In genomic region chr17:79152636-79153035, GRCh38 we compare ENCODE assay signal across 33 cellular contexts.
"Had no signal": no experiment of that assay in that cellular context is flagged by ENCODE, and none has a peak within 500 bp of the region (broad histone marks: within the 10 kb centered on the region; RNA-seq: fewer than 3 reads in every experiment).

No MANE protein-coding gene starts in this region.

- FAIRE-seq: endothelial cell of umbilical vein, kidney, pancreas, small intestine, TTC549 had no signal

- H3K9me3 ChIP-seq: pancreas, prostate gland, sigmoid colon, upper lobe of left lung, vagina had no signal

- H3K27me3 ChIP-seq: pancreas, vagina had no signal

- H3K27ac Mint-ChIP-seq: activated CD4-positive, alpha-beta memory T cell treated with anti-CD3 and anti-CD28 coated beads, Interleukin-2, amount 10 ng/mL, durations not matched to agents 7 days and 5 days; activated naive CD4-positive, alpha-beta T cell treated with anti-CD3 and anti-CD28 coated beads, Interleukin-2, amount 10 ng/mL, durations not matched to agents 7 days and 5 days; activated T-cell treated with anti-CD3 and anti-CD28 coated beads, Interleukin-2, amount 50 U/mL, for 24 hours; immature natural killer cell; nephron progenitor cell; stimulated activated effector memory CD8-positive, alpha-beta T cell treated with anti-CD3 and anti-CD28 coated beads, Interleukin-12 subunit alpha, Interleukin-12 subunit beta, amount 100 ng/mL, for 72 hours had no signal

- H3K27ac ChIP-seq: pancreas, prostate gland, sigmoid colon, upper lobe of left lung, vagina, VCaP had no signal

- H3K4me3 ChIP-seq: pancreas, prostate gland, sigmoid colon, upper lobe of left lung, vagina had no signal

- H3K36me3 ChIP-seq: pancreas, prostate gland, sigmoid colon, upper lobe of left lung, vagina had no signal

- H3K9me3 Mint-ChIP-seq: activated CD4-positive, alpha-beta memory T cell treated with anti-CD3 and anti-CD28 coated beads, Interleukin-2, amount 10 ng/mL, durations not matched to agents 7 days and 5 days; activated CD4-positive, alpha-beta T cell treated with anti-CD3 and anti-CD28 coated beads, Interleukin-2, amount 10 ng/mL, durations not matched to agents 7 days and 5 days; activated naive CD4-positive, alpha-beta T cell treated with anti-CD3 and anti-CD28 coated beads, Interleukin-2, amount 10 ng/mL, durations not matched to agents 7 days and 5 days; activated T-cell treated with anti-CD3 and anti-CD28 coated beads, Interleukin-2, amount 50 U/mL, for 24 hours; effector memory CD8-positive, alpha-beta T cell; immature natural killer cell; naive B cell; nephron progenitor cell; stimulated activated effector memory CD8-positive, alpha-beta T cell treated with anti-CD3 and anti-CD28 coated beads, Interleukin-12 subunit alpha, Interleukin-12 subunit beta, amount 100 ng/mL, for 72 hours; stimulated activated naive CD8-positive, alpha-beta T cell treated with anti-CD3 and anti-CD28 coated beads, Interleukin-15, amount 100 ng/mL, for 72 hours had no signal

- ATAC-seq: effector memory CD8-positive, alpha-beta T cell; left colon; pancreas; stimulated activated effector memory CD8-positive, alpha-beta T cell treated with anti-CD3 and anti-CD28 coated beads, Interleukin-12 subunit alpha, Interleukin-12 subunit beta, amount 100 ng/mL, for 72 hours had no signal

- H3K4me3 Mint-ChIP-seq: activated CD4-positive, alpha-beta memory T cell treated with anti-CD3 and anti-CD28 coated beads, Interleukin-2, amount 10 ng/mL, durations not matched to agents 7 days and 5 days; activated CD4-positive, alpha-beta T cell treated with anti-CD3 and anti-CD28 coated beads, Interleukin-2, amount 10 ng/mL, durations not matched to agents 7 days and 5 days; activated naive CD4-positive, alpha-beta T cell treated with anti-CD3 and anti-CD28 coated beads, Interleukin-2, amount 10 ng/mL, durations not matched to agents 7 days and 5 days; activated T-cell treated with anti-CD3 and anti-CD28 coated beads, Interleukin-2, amount 50 U/mL, for 24 hours; effector memory CD8-positive, alpha-beta T cell; immature natural killer cell; naive B cell; nephron progenitor cell; stimulated activated effector memory CD8-positive, alpha-beta T cell treated with anti-CD3 and anti-CD28 coated beads, Interleukin-12 subunit alpha, Interleukin-12 subunit beta, amount 100 ng/mL, for 72 hours; stimulated activated naive CD8-positive, alpha-beta T cell treated with anti-CD3 and anti-CD28 coated beads, Interleukin-15, amount 100 ng/mL, for 72 hours had no signal

- H3K27me3 Mint-ChIP-seq: activated CD4-positive, alpha-beta memory T cell treated with anti-CD3 and anti-CD28 coated beads, Interleukin-2, amount 10 ng/mL, durations not matched to agents 7 days and 5 days had no signal

- H3K4me1 ChIP-seq: pancreas, prostate gland, vagina had no signal

- H3K36me3 Mint-ChIP-seq: activated naive CD4-positive, alpha-beta T cell treated with anti-CD3 and anti-CD28 coated beads, Interleukin-2, amount 10 ng/mL, durations not matched to agents 7 days and 5 days; immature natural killer cell; naive B cell; stimulated activated effector memory CD8-positive, alpha-beta T cell treated with anti-CD3 and anti-CD28 coated beads, Interleukin-12 subunit alpha, Interleukin-12 subunit beta, amount 100 ng/mL, for 72 hours had no signal

- DNase-seq: activated CD4-positive, alpha-beta memory T cell treated with anti-CD3 and anti-CD28 coated beads, Interleukin-2, amount 10 ng/mL, durations not matched to agents 7 days and 5 days; activated CD4-positive, alpha-beta T cell treated with anti-CD3 and anti-CD28 coated beads, Interleukin-2, amount 10 ng/mL, durations not matched to agents 7 days and 5 days; activated CD4-positive, CD25-positive, alpha-beta regulatory T cell treated with anti-CD3 and anti-CD28 coated beads, Interleukin-2, amount 50 U/mL, for 72 hours; activated CD8-positive, alpha-beta memory T cell treated with anti-CD3 and anti-CD28 coated beads, Interleukin-2, amount 50 U/mL, for 48 hours; activated gamma-delta T cell; activated naive CD4-positive, alpha-beta T cell treated with anti-CD3 and anti-CD28 coated beads, Interleukin-2, amount 10 ng/mL, durations not matched to agents 7 days and 5 days; activated T-cell treated with anti-CD3 and anti-CD28 coated beads, Interleukin-2, amount 50 U/mL, for 24 hours; amniotic stem cell; caudate nucleus; cortex of kidney; effector memory CD8-positive, alpha-beta T cell; head of caudate nucleus; hippocampal formation; immature natural killer cell; kidney; left colon; mammary epithelial cell; naive B cell; nucleus accumbens; pancreas; retina; sigmoid colon; small intestine; stimulated activated CD4-positive, alpha-beta T cell treated with anti-CD3 and anti-CD28 coated beads, Interleukin-4, amount 100 ng/mL, for 24 hours; stimulated activated naive CD8-positive, alpha-beta T cell treated with anti-CD3 and anti-CD28 coated beads, Interleukin-15, amount 100 ng/mL, for 72 hours had no signal

- H3K4me1 Mint-ChIP-seq: activated CD4-positive, alpha-beta memory T cell treated with anti-CD3 and anti-CD28 coated beads, Interleukin-2, amount 10 ng/mL, durations not matched to agents 7 days and 5 days; activated CD4-positive, alpha-beta T cell treated with anti-CD3 and anti-CD28 coated beads, Interleukin-2, amount 10 ng/mL, durations not matched to agents 7 days and 5 days; activated naive CD4-positive, alpha-beta T cell treated with anti-CD3 and anti-CD28 coated beads, Interleukin-2, amount 10 ng/mL, durations not matched to agents 7 days and 5 days; immature natural killer cell; naive B cell; stimulated activated effector memory CD8-positive, alpha-beta T cell treated with anti-CD3 and anti-CD28 coated beads, Interleukin-12 subunit alpha, Interleukin-12 subunit beta, amount 100 ng/mL, for 72 hours; stimulated activated naive CD8-positive, alpha-beta T cell treated with anti-CD3 and anti-CD28 coated beads, Interleukin-15, amount 100 ng/mL, for 72 hours had no signal
